In the genomic region with DNA sequence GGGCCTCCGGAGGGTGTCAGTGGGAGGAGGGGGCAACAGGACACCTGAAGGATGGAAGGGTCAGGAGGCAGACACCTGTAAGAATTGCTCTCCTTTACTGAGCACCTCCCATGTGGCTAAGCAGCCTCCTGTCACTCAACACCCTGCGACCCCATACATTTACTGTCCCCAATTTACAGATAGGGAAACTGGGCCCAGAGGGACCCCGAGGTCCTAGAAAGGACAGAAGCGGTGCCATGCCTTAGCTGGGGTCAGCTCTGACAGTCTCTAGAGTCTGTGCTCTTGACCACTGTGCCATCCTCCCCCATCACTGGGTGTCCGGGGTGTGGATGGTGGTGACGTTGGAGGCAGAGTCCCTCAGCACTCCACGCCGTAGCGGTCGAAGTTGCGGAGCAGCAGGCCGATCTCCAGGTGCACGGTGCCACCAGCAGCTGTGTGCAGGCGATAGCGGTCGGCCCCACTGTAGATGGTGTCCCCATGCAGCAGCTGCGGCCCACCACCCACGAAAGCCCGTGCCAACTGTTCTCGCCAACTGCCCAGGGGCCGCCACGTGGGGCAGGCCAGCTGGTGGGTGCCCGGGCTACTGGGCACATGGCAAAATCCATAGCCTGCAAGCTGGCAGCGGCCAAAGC, we compare ENCODE assay signal across 1 cellular context.
TF ChIP-seq lines count a peak whose summit lies in the region.

No MANE protein-coding gene starts in this region.

TF ChIP-seq in H1, 55 proteins besides CTCF, POLR2A, EP300 and RAD21:
- TF ChIP-seq EZH2 (IDR thresholded peaks at IDR 0.05; ENCODE audit: low read depth, low read length, severe bottlenecking) (no peak), MAX (IDR thresholded peaks at IDR 0.05) (no peak), SP4 (IDR thresholded peaks at IDR 0.05; ENCODE audit: low read length) (no peak), SP2 (IDR thresholded peaks at IDR 0.05; ENCODE audit: low read length) (no peak), HDAC6 (IDR thresholded peaks at IDR 0.05; ENCODE audit: low read depth, low read length) (no peak), ASH2L (IDR thresholded peaks at IDR 0.05; ENCODE audit: low read length) (no peak), GABPA (IDR thresholded peaks at IDR 0.05; ENCODE audit: borderline replicate concordance, insufficient read depth, low read length) (no peak), CHD1 (IDR thresholded peaks at IDR 0.05; ENCODE audit: low read depth, low read length) (no peak), CBX8 (IDR thresholded peaks at IDR 0.05; ENCODE audit: borderline replicate concordance, low read depth, low read length) (no peak), NRF1 (IDR thresholded peaks at IDR 0.05; ENCODE audit: low read depth, low read length) (no peak), CTBP2 (IDR thresholded peaks at IDR 0.05; ENCODE audit: borderline replicate concordance, insufficient read depth, insufficient read length, low read length) (no peak), RBBP5 (IDR thresholded peaks at IDR 0.05; ENCODE audit: borderline replicate concordance, low read depth, low read length) (no peak), KDM1A (IDR thresholded peaks at IDR 0.05; ENCODE audit: borderline replicate concordance, low read length) (no peak), JUN (IDR thresholded peaks at IDR 0.05; ENCODE audit: low read depth, low read length) (no peak), SUZ12 (IDR thresholded peaks at IDR 0.05; ENCODE audit: low read length) (no peak), SIRT6 (IDR thresholded peaks at IDR 0.05; ENCODE audit: low read length) (no peak)
- TF ChIP-seq, protein P1, sequence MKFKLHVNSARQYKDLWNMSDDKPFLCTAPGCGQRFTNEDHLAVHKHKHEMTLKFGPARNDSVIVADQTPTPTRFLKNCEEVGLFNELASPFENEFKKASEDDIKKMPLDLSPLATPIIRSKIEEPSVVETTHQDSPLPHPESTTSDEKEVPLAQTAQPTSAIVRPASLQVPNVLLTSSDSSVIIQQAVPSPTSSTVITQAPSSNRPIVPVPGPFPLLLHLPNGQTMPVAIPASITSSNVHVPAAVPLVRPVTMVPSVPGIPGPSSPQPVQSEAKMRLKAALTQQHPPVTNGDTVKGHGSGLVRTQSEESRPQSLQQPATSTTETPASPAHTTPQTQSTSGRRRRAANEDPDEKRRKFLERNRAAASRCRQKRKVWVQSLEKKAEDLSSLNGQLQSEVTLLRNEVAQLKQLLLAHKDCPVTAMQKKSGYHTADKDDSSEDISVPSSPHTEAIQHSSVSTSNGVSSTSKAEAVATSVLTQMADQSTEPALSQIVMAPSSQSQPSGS (IDR thresholded peaks at IDR 0.05; ENCODE audit: low read length) = no peak
